In genomic region chr10:10418397-10418796, GRCh38 we compare ENCODE assay signal across 11 cellular contexts.
DNase-seq lines count a peak whose midpoint lies in the region; ATAC-seq and TF ChIP-seq lines count a peak whose summit lies in the region.
"Had no signal": no experiment of that assay in that cellular context is flagged by ENCODE, and none has a peak within 500 bp of the region (broad histone marks: within the 10 kb centered on the region; RNA-seq: fewer than 3 reads in every experiment).

No MANE protein-coding gene starts in this region.

- H3K27ac ChIP-seq in tibial nerve, result no peak overlapping the region
- H3K27ac ChIP-seq: WERI-Rb-1 had no signal

- no peaks in the 10 kb centered on the region for H3K36me3 ChIP-seq in tibial nerve
- H3K36me3 ChIP-seq: WERI-Rb-1 had no signal

- no peak overlapping the region for H3K4me3 ChIP-seq in GM12864 (ENCODE audit: low read depth, low read length)
- no peak overlapping the region for H3K4me3 ChIP-seq in foreskin fibroblast (ENCODE audit: low read depth in 1 of 2, low read length in 2 of 2)
- no peak overlapping the region for H3K4me3 ChIP-seq in tibial nerve
- H3K4me3 ChIP-seq: lung had no signal

- no peaks in the 10 kb centered on the region for H3K9me3 ChIP-seq in tibial nerve

- TF ChIP-seq POLR2A in tibial nerve (IDR thresholded peaks at IDR 0.05), result no peak

- no peaks in the 10 kb centered on the region for H3K27me3 ChIP-seq in tibial nerve

- TF ChIP-seq EP300 in tibial nerve (IDR thresholded peaks at IDR 0.05), result no peak

- DNase-seq in GM12864 (ENCODE audit: low read depth), result peak; percentile 52
- peak; percentile 43 for DNase-seq in SKM-1 (lab: John Stamatoyannopoulos, UW; ENCODE audit: unreplicated experiment)
- DNase-seq in mucosa of gallbladder (ENCODE audit: low spot score), result no peak
- DNase-seq in foreskin fibroblast, result no peak
- no peak for DNase-seq in kidney glomerular epithelial cell (lab: John Stamatoyannopoulos, UW)
- no peak for DNase-seq in tibial nerve (ENCODE audit: low spot score in 2 of 2)
- DNase-seq: stimulated activated CD4-positive, alpha-beta T cell treated with anti-CD3 and anti-CD28 coated beads, Interleukin-2, amount 100 ng/mL, for 24 hours; WERI-Rb-1 had no signal

- ATAC-seq in GM19397 (IDR thresholded peaks at IDR 0.05; ENCODE audit: unreplicated experiment) (peak; percentile 96), HG03095 (IDR thresholded peaks at IDR 0.05; ENCODE audit: unreplicated experiment) (peak; percentile 99)

- no peak for TF ChIP-seq CTCF in GM12864 (IDR thresholded peaks at IDR 0.05; ENCODE audit: low read depth, low read length, missing control alignments)
- TF ChIP-seq CTCF in foreskin fibroblast (IDR thresholded peaks at IDR 0.05; ENCODE audit: low read depth, low read length), result no peak
- no peak for TF ChIP-seq CTCF in tibial nerve (IDR thresholded peaks at IDR 0.05)

- 31 to 46% methylated on average over 6 of the region's 6 CpGs for WGBS in tibial nerve, 2 donors

- no peaks in the 10 kb centered on the region for H3K4me1 ChIP-seq in tibial nerve

Comparison
In these comparisons a context has a peak if more than half of its experiments do, and no peak if none do; other contexts are left out.
1. DNase-seq: peak in GM12864 (single experiment) and SKM-1 (single experiment); none in mucosa of gallbladder (single experiment), foreskin fibroblast (0 of 2), kidney glomerular epithelial cell (single experiment) and tibial nerve (0 of 2).